Comparison of ENCODE assay signal across 8 cellular contexts in the genomic region with DNA sequence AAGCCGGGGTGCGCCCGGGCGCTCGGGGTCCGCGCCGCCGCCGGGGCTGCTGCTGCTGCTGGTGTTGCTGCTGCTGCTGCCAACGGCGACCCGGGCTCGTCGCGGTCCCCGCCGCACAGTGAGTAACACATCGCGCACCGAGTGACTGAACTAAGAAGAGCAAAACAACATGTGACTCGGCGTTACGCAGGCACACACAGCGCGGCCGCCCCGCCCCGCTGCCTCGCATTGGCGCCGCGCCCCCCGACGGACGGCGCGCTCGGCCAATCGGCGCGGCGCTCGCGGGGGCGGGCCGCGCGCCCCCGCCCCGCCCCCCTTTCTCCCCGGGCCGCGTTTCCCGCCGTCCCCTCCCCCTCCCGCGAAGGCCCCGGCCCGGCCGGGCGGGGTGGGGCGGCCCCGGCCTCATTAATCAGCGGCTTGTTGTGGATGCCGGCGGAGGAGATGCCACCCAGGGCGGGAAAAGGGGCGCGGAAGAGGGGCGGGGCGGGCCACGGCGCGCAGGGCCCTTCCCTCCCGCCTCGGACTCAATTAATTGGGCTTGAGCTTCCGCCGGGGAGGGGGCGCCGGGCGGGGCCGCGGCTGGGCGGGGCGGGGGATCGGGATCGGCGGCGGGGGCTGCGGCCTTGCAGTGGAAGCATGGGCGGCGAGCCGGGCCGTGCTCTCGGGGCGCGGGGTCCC. TPM values are rescaled to one million over a fixed set of nuclear protein-coding genes. Genes with fewer than 3 reads are reported as not detected.
DNase-seq lines count a peak whose midpoint lies in the region; ATAC-seq and TF ChIP-seq lines count a peak whose summit lies in the region.

A gene with protein sequence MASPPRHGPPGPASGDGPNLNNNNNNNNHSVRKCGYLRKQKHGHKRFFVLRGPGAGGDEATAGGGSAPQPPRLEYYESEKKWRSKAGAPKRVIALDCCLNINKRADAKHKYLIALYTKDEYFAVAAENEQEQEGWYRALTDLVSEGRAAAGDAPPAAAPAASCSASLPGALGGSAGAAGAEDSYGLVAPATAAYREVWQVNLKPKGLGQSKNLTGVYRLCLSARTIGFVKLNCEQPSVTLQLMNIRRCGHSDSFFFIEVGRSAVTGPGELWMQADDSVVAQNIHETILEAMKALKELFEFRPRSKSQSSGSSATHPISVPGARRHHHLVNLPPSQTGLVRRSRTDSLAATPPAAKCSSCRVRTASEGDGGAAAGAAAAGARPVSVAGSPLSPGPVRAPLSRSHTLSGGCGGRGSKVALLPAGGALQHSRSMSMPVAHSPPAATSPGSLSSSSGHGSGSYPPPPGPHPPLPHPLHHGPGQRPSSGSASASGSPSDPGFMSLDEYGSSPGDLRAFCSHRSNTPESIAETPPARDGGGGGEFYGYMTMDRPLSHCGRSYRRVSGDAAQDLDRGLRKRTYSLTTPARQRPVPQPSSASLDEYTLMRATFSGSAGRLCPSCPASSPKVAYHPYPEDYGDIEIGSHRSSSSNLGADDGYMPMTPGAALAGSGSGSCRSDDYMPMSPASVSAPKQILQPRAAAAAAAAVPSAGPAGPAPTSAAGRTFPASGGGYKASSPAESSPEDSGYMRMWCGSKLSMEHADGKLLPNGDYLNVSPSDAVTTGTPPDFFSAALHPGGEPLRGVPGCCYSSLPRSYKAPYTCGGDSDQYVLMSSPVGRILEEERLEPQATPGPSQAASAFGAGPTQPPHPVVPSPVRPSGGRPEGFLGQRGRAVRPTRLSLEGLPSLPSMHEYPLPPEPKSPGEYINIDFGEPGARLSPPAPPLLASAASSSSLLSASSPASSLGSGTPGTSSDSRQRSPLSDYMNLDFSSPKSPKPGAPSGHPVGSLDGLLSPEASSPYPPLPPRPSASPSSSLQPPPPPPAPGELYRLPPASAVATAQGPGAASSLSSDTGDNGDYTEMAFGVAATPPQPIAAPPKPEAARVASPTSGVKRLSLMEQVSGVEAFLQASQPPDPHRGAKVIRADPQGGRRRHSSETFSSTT (N-terminal part only) (minus strand): TSS at position 127 of the 678 bp plus-strand sequence. CDS start 530 bp downstream, outside the sequence.

- intact Hi-C loops in thyroid gland (cut with DNase I): loop anchor here (10.0 kb wide), 2 partner anchors 642 to 822 kb away; no protein-coding TSS in a partner anchor

- H4K12ac ChIP-seq in trophoblast cell (ENCODE audit: low read depth, low read length): peak within 1 kb of the TSS; percentile 59

- TF ChIP-seq POLR2A in thyroid gland (IDR thresholded peaks at IDR 0.05): peak; percentile 96 to 99

- no peaks in the 10 kb centered on the region for H3K9me3 ChIP-seq in cardiac muscle cell (ENCODE audit: low read depth)
- H3K9me3 ChIP-seq in trophoblast cell (ENCODE audit: insufficient read depth, low read depth, low read length): peaks cover 2% of the 10 kb centered on the region
- no peaks in the 10 kb centered on the region for H3K9me3 ChIP-seq in thyroid gland

- H3K4me3 ChIP-seq in GM12864 (ENCODE audit: low read depth, low read length): peak within 1 kb of the TSS; percentile 40
- H3K4me3 ChIP-seq in cardiac muscle cell: peak within 1 kb of the TSS; percentile 91
- H3K4me3 ChIP-seq in trophoblast cell (ENCODE audit: low read depth, low read length): peak within 1 kb of the TSS; percentile 89
- peak within 1 kb of the TSS; percentile 65 to 84 (median 77) for H3K4me3 ChIP-seq in thyroid gland (replicated peaks in 1 of 3)

- H3K4me2 ChIP-seq in trophoblast cell (ENCODE audit: low read length): peak within 1 kb of the TSS; percentile 93

- peak within 1 kb of the TSS; percentile 77 for H3K4me3 Mint-ChIP-seq in activated naive CD8-positive, alpha-beta T cell treated with anti-CD3 and anti-CD28 coated beads, Interleukin-2, amount 50 U/mL, for 24 hours

- peak within 1 kb of the TSS; percentile 88 for H2AFZ ChIP-seq in trophoblast cell (ENCODE audit: insufficient read depth, low read length, poor library complexity)

- H3K4ac ChIP-seq in trophoblast cell (ENCODE audit: low read depth, low read length): peak within 1 kb of the TSS; percentile 67

- H3K36me3 ChIP-seq in cardiac muscle cell (no peaks in the 10 kb centered on the region), trophoblast cell (ENCODE audit: control insufficient read depth in 1 of 2, insufficient read depth in 2 of 2, low read length in 2 of 2) (peaks cover 19 to 20% of the 10 kb centered on the region in 2 experiments), thyroid gland (peaks cover 18 to 23% of the 10 kb centered on the region in 2 donors)

- H3K27me3 ChIP-seq in cardiac muscle cell: peaks cover 4% of the 10 kb centered on the region
- peaks cover 4% of the 10 kb centered on the region for H3K27me3 ChIP-seq in trophoblast cell (ENCODE audit: insufficient read depth, low read length)
- no peaks in the 10 kb centered on the region for H3K27me3 ChIP-seq in thyroid gland

- H3K36me3 Mint-ChIP-seq in activated naive CD8-positive, alpha-beta T cell treated with anti-CD3 and anti-CD28 coated beads, Interleukin-2, amount 50 U/mL, for 24 hours (ENCODE audit: low read depth): peaks cover 1% of the 10 kb centered on the region

- DNase-seq in GM12864 (ENCODE audit: low read depth) (peak; percentile 22), NCI-H1092 treated with DMSO at 0.1 percent for 48 hours (lab: John Stamatoyannopoulos, UW) (peak; percentile 96), SW 1271 (lab: John Stamatoyannopoulos, UW) (peak; percentile 2 to 54), cardiac muscle cell (ENCODE audit: low read depth in 1 of 2, low spot score in 1 of 2) (peak; percentile 94 to 97), trophoblast cell (peak; percentile 91 to 97), thyroid gland (peak; percentile 95 to 96)
- peak; percentile 86 for DNase-seq in activated naive CD8-positive, alpha-beta T cell treated with anti-CD3 and anti-CD28 coated beads, Interleukin-2, amount 50 U/mL, for 24 hours

- no CpG with 5 or more reads among the region's 98 CpGs for WGBS in trophoblast cell (ENCODE audit: extremely low coverage, insufficient coverage, insufficient read length)
- WGBS in thyroid gland, 2 donors: 0% methylated on average over 17 of the region's 98 CpGs; no CpG with 5 or more reads in 1 of the 2 donors

- peak within 1 kb of the TSS; percentile 74 for H3K14ac ChIP-seq in trophoblast cell (ENCODE audit: low read length)

- peak within 1 kb of the TSS; percentile 81 for H3K9ac ChIP-seq in trophoblast cell (ENCODE audit: low read length)

- peak within 1 kb of the TSS; percentile 81 for H4K8ac ChIP-seq in trophoblast cell (ENCODE audit: low read depth, low read length)

- H3K79me2 ChIP-seq in trophoblast cell (ENCODE audit: control insufficient read depth, insufficient read depth, low read length, poor library complexity): peaks cover 8% of the 10 kb centered on the region

- H3K27me3 Mint-ChIP-seq in activated naive CD8-positive, alpha-beta T cell treated with anti-CD3 and anti-CD28 coated beads, Interleukin-2, amount 50 U/mL, for 24 hours: peaks cover 19% of the 10 kb centered on the region

- H3K79me1 ChIP-seq in trophoblast cell (ENCODE audit: low read length): peaks cover 12% of the 10 kb centered on the region

- H4K91ac ChIP-seq in trophoblast cell (ENCODE audit: low read depth, low read length): peak within 1 kb of the TSS; percentile 90

- peaks cover 11% of the 10 kb centered on the region for H3K4me1 Mint-ChIP-seq in activated naive CD8-positive, alpha-beta T cell treated with anti-CD3 and anti-CD28 coated beads, Interleukin-2, amount 50 U/mL, for 24 hours

- peak; percentile 95 for ATAC-seq in HG02623 (IDR thresholded peaks at IDR 0.05; ENCODE audit: unreplicated experiment)
- ATAC-seq in activated naive CD8-positive, alpha-beta T cell treated with anti-CD3 and anti-CD28 coated beads, Interleukin-2, amount 50 U/mL, for 24 hours: peak; percentile 93

- H3K23ac ChIP-seq in trophoblast cell (ENCODE audit: low read length): no peak within 1 kb of the TSS

- peak within 1 kb of the TSS; percentile 36 for H2BK12ac ChIP-seq in trophoblast cell (ENCODE audit: low read length)

- peak within 1 kb of the TSS; percentile 89 for H3K27ac ChIP-seq in cardiac muscle cell
- H3K27ac ChIP-seq in trophoblast cell (ENCODE audit: low read depth, low read length): peak within 1 kb of the TSS; percentile 52
- H3K27ac ChIP-seq in thyroid gland: peak within 1 kb of the TSS; percentile 85 to 97 (median 96)

- H3K18ac ChIP-seq in trophoblast cell (ENCODE audit: low read length): peak within 1 kb of the TSS; percentile 72

- peak within 1 kb of the TSS; percentile 42 for H3K27ac Mint-ChIP-seq in activated naive CD8-positive, alpha-beta T cell treated with anti-CD3 and anti-CD28 coated beads, Interleukin-2, amount 50 U/mL, for 24 hours

- H2AK5ac ChIP-seq in trophoblast cell (ENCODE audit: low read length): no peak within 1 kb of the TSS

- no peak for TF ChIP-seq CTCF in GM12864 (IDR thresholded peaks at IDR 0.05; ENCODE audit: low read depth, low read length, missing control alignments)
- TF ChIP-seq CTCF in cardiac muscle cell (IDR thresholded peaks at IDR 0.05; ENCODE audit: low read depth, low read length): no peak
- TF ChIP-seq CTCF in thyroid gland (IDR thresholded peaks at IDR 0.05): no peak

- H2BK5ac ChIP-seq in trophoblast cell (ENCODE audit: low read depth, low read length, poor library complexity): peak within 1 kb of the TSS; percentile 76

- H3K4me1 ChIP-seq in cardiac muscle cell (ENCODE audit: low read depth) (no peaks in the 10 kb centered on the region), trophoblast cell (ENCODE audit: control insufficient read depth in 1 of 2, insufficient read depth in 2 of 2, low read length in 2 of 2) (peaks cover 19 to 20% of the 10 kb centered on the region in 2 experiments), thyroid gland (peaks cover 9 to 37% of the 10 kb centered on the region in 2 donors)

- peak within 1 kb of the TSS; percentile 91 for H2BK120ac ChIP-seq in trophoblast cell (ENCODE audit: insufficient read depth, low read length, poor library complexity)

- H3K9me3 Mint-ChIP-seq in activated naive CD8-positive, alpha-beta T cell treated with anti-CD3 and anti-CD28 coated beads, Interleukin-2, amount 50 U/mL, for 24 hours: no peaks in the 10 kb centered on the region

RNA-seq across cellular contexts. Expression of the gene that starts here (rescaled TPM):
- total RNA-seq in cardiac muscle cell (5.5 and 12.6 TPM in 2 replicates), thyroid gland (10 to 100 TPM; 12.9 to 29.1 (median 17.6) TPM)
- polyA plus RNA-seq in cardiac muscle cell: 3.0 and 5.1 TPM in 2 replicates
- 6.2 and 6.6 TPM in 2 replicates for polyA plus RNA-seq in trophoblast cell (2013)

Comparison
In these comparisons a context has a peak if more than half of its experiments do, and no peak if none do; other contexts are left out.
1. Peak in every context shown above with its lines: DNase-seq, ATAC-seq, H3K4me3 ChIP-seq and H3K27ac ChIP-seq.
2. DNase-seq: peak in every context shown above with its lines; median percentile 96 in NCI-H1092 treated with DMSO at 0.1 percent for 48 hours; 96 in cardiac muscle cell; 96 in thyroid gland; 94 in trophoblast cell; 86 in activated naive CD8-positive, alpha-beta T cell treated with anti-CD3 and anti-CD28 coated beads, Interleukin-2, amount 50 U/mL, for 24 hours; 28 in SW 1271; 22 in GM12864.
3. H3K4me3 ChIP-seq: peak in every context shown above with its lines; median percentile 91 in cardiac muscle cell; 89 in trophoblast cell; 77 in thyroid gland; 40 in GM12864.